ENCODE assay signal across 1 cellular context in the genomic region with DNA sequence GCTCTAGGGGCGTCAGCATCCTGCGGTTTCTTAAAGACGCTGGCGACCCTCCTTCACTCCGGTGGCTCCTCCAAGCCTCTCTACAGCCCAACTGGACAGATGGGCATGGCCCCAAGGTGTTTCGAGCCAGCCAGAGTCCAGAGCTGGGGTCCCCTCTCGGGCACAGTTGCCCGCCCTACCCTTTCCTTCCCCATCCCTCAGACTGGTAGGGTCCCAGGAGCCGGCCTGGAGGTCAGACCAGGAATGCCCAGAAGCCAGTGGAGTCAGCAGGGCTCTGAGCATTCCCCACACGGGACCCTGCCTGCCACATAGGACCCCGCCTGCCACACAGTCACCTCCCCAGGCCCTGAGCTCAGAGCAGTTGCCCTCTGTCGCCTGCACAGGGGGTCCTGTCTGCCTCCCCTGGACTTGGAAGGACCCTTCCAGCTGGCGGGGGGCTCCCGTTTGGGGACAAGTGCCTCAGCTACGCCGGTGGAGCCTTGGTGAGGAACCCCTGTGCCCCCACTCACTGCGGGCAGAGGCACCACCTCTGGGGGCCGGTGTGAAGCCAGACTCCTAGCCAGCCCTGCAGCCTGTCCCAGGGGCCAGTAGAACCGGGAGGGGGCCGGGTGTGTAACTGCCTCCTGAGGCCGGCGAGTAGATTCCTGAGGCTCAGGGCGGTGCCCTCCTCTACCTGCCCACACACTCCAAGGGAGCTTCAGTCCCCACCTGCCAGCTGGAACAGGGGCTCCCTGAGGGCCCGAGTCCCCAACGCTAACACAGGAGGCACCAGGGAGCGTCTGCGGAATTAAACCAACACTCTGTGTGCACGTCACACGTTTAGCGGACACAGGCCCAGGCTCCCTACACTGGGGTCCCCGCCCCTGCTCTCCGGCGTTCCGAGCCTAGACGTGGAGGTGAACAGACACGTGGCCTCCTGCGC.
TF ChIP-seq lines count a peak whose summit lies in the region.

No MANE protein-coding gene starts in this region.

TF ChIP-seq in SK-N-SH, 30 proteins besides CTCF, POLR2A, EP300 and RAD21:
- TF ChIP-seq EZH2phosphoT487 (IDR thresholded peaks at IDR 0.05; ENCODE audit: borderline replicate concordance, low read depth) (no peak), CHD2 (IDR thresholded peaks at IDR 0.05; ENCODE audit: low read length, partially characterized antibody) (no peak)
- TF ChIP-seq, protein P1, sequence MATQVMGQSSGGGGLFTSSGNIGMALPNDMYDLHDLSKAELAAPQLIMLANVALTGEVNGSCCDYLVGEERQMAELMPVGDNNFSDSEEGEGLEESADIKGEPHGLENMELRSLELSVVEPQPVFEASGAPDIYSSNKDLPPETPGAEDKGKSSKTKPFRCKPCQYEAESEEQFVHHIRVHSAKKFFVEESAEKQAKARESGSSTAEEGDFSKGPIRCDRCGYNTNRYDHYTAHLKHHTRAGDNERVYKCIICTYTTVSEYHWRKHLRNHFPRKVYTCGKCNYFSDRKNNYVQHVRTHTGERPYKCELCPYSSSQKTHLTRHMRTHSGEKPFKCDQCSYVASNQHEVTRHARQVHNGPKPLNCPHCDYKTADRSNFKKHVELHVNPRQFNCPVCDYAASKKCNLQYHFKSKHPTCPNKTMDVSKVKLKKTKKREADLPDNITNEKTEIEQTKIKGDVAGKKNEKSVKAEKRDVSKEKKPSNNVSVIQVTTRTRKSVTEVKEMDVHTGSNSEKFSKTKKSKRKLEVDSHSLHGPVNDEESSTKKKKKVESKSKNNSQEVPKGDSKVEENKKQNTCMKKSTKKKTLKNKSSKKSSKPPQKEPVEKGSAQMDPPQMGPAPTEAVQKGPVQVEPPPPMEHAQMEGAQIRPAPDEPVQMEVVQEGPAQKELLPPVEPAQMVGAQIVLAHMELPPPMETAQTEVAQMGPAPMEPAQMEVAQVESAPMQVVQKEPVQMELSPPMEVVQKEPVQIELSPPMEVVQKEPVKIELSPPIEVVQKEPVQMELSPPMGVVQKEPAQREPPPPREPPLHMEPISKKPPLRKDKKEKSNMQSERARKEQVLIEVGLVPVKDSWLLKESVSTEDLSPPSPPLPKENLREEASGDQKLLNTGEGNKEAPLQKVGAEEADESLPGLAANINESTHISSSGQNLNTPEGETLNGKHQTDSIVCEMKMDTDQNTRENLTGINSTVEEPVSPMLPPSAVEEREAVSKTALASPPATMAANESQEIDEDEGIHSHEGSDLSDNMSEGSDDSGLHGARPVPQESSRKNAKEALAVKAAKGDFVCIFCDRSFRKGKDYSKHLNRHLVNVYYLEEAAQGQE (IDR thresholded peaks at IDR 0.05; ENCODE audit: low read depth, low read length) = no peak
- TF ChIP-seq, protein P2, sequence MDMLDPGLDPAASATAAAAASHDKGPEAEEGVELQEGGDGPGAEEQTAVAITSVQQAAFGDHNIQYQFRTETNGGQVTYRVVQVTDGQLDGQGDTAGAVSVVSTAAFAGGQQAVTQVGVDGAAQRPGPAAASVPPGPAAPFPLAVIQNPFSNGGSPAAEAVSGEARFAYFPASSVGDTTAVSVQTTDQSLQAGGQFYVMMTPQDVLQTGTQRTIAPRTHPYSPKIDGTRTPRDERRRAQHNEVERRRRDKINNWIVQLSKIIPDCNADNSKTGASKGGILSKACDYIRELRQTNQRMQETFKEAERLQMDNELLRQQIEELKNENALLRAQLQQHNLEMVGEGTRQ (IDR thresholded peaks at IDR 0.05; ENCODE audit: borderline replicate concordance, low read depth, low read length) = no peak
TF ChIP-seq in SK-N-SH: peak in this region for 0.
